In genomic region chr5:138533973-138534941, GRCh38 we compare ENCODE assay signal across 1 cellular context.
TF ChIP-seq lines count a peak whose summit lies in the region.

No MANE protein-coding gene starts in this region.

TF ChIP-seq in HepG2, 621 proteins besides CTCF, POLR2A, EP300 and RAD21 (continued from another document and continues in another):
- TF ChIP-seq, protein P1, sequence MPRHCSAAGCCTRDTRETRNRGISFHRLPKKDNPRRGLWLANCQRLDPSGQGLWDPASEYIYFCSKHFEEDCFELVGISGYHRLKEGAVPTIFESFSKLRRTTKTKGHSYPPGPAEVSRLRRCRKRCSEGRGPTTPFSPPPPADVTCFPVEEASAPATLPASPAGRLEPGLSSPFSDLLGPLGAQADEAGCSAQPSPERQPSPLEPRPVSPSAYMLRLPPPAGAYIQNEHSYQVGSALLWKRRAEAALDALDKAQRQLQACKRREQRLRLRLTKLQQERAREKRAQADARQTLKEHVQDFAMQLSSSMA (CRISPR knock-in tag; IDR thresholded peaks at IDR 0.05) = no peak
- no peak for TF ChIP-seq SMAD9 (CRISPR knock-in tag; IDR thresholded peaks at IDR 0.05)
- no peak for TF ChIP-seq TRIM24 (CRISPR knock-in tag; IDR thresholded peaks at IDR 0.05)
- no peak for TF ChIP-seq KLF11 (CRISPR knock-in tag; IDR thresholded peaks at IDR 0.05)
- TF ChIP-seq ZNF205 (CRISPR knock-in tag; IDR thresholded peaks at IDR 0.05) = no peak
- TF ChIP-seq GFI1 (CRISPR knock-in tag; IDR thresholded peaks at IDR 0.05; ENCODE audit: borderline replicate concordance) = peak; percentile 23; the same call in 1 of the 2 replicates
- no peak for TF ChIP-seq NR1H2 (CRISPR knock-in tag; IDR thresholded peaks at IDR 0.05; ENCODE audit: borderline replicate concordance, low read depth)
- no peak for TF ChIP-seq MXD3 (CRISPR knock-in tag; IDR thresholded peaks at IDR 0.05)
- no peak for TF ChIP-seq ZSCAN5A (CRISPR knock-in tag; IDR thresholded peaks at IDR 0.05; ENCODE audit: borderline replicate concordance)
- no peak for TF ChIP-seq REST (IDR thresholded peaks at IDR 0.05; ENCODE audit: borderline replicate concordance in 1 of 2, low read depth in 1 of 2, low read length in 2 of 2)
- TF ChIP-seq, protein P2, sequence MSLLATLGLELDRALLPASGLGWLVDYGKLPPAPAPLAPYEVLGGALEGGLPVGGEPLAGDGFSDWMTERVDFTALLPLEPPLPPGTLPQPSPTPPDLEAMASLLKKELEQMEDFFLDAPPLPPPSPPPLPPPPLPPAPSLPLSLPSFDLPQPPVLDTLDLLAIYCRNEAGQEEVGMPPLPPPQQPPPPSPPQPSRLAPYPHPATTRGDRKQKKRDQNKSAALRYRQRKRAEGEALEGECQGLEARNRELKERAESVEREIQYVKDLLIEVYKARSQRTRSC (CRISPR knock-in tag; IDR thresholded peaks at IDR 0.05; ENCODE audit: low read depth) = no peak
- no peak for TF ChIP-seq HDAC6 (IDR thresholded peaks at IDR 0.05; ENCODE audit: low read depth, low read length)
- no peak for TF ChIP-seq ATRX (CRISPR knock-in tag; IDR thresholded peaks at IDR 0.05; ENCODE audit: borderline replicate concordance)
- TF ChIP-seq HOXA3 (CRISPR knock-in tag; IDR thresholded peaks at IDR 0.05) = no peak
- 0 out of 2 replicates have a peak, but pooled peaks have one; percentile 14 for TF ChIP-seq ZNF331 (CRISPR knock-in tag; IDR thresholded peaks at IDR 0.05)
- TF ChIP-seq ZNF792 (CRISPR knock-in tag; IDR thresholded peaks at IDR 0.05) = no peak
- no peak for TF ChIP-seq ZNF3 (CRISPR knock-in tag; IDR thresholded peaks at IDR 0.05)
- TF ChIP-seq SAP130 (CRISPR knock-in tag; IDR thresholded peaks at IDR 0.05; ENCODE audit: low read depth) = peak; percentile 59; the same call in 1 of the 2 replicates
- TF ChIP-seq THAP8 (CRISPR knock-in tag; IDR thresholded peaks at IDR 0.05; ENCODE audit: borderline replicate concordance) = no peak
- TF ChIP-seq TAF1 (CRISPR knock-in tag; IDR thresholded peaks at IDR 0.05) = no peak
- TF ChIP-seq FUBP1 (CRISPR knock-in tag; IDR thresholded peaks at IDR 0.05; ENCODE audit: borderline replicate concordance) = no peak
- no peak for TF ChIP-seq RNF219 (CRISPR knock-in tag; IDR thresholded peaks at IDR 0.05)
- TF ChIP-seq ZNF780A (CRISPR knock-in tag; IDR thresholded peaks at IDR 0.05) = no peak
- no peak for TF ChIP-seq ZFP41 (CRISPR knock-in tag; IDR thresholded peaks at IDR 0.05; ENCODE audit: borderline replicate concordance)
- no peak for TF ChIP-seq ZNF83 (CRISPR knock-in tag; IDR thresholded peaks at IDR 0.05; ENCODE audit: borderline replicate concordance)
- peak; percentile 57; the same call in 1 of the 2 replicates for TF ChIP-seq MED1 (CRISPR knock-in tag; IDR thresholded peaks at IDR 0.05)
- no peak for TF ChIP-seq ZNF232 (CRISPR knock-in tag; IDR thresholded peaks at IDR 0.05; ENCODE audit: borderline replicate concordance)
- no peak for TF ChIP-seq ZNF766 (CRISPR knock-in tag; IDR thresholded peaks at IDR 0.05; ENCODE audit: borderline replicate concordance)
- peak; percentile 85 for TF ChIP-seq PAXIP1 (CRISPR knock-in tag; conservative IDR thresholded peaks at IDR 0.05)
- no peak for TF ChIP-seq REXO4 (CRISPR knock-in tag; IDR thresholded peaks at IDR 0.05; ENCODE audit: borderline replicate concordance)
- TF ChIP-seq ZNF10 (CRISPR knock-in tag; IDR thresholded peaks at IDR 0.05; ENCODE audit: borderline replicate concordance, low read depth) = no peak
- TF ChIP-seq ZNF558 (CRISPR knock-in tag; IDR thresholded peaks at IDR 0.05; ENCODE audit: borderline replicate concordance) = no peak
- TF ChIP-seq ZNF563 (CRISPR knock-in tag; IDR thresholded peaks at IDR 0.05) = no peak
- no peak for TF ChIP-seq MAFK (conservative IDR thresholded peaks at IDR 0.05 in 1 of 2, IDR thresholded peaks at IDR 0.05 in 1 of 2; ENCODE audit: low read length in 2 of 2)
- peak; percentile 64; the same call in 1 of the 2 replicates for TF ChIP-seq RBFOX2 (IDR thresholded peaks at IDR 0.05; ENCODE audit: low read depth, low read length)
- TF ChIP-seq BHLHE40 (IDR thresholded peaks at IDR 0.05; ENCODE audit: low read length) = no peak
- peak; percentile 48; the same call in 1 of the 2 replicates for TF ChIP-seq GATAD2A (CRISPR knock-in tag; IDR thresholded peaks at IDR 0.05)
- TF ChIP-seq ZNF282 (IDR thresholded peaks at IDR 0.05; ENCODE audit: partially characterized antibody) = no peak
- TF ChIP-seq, protein P3, sequence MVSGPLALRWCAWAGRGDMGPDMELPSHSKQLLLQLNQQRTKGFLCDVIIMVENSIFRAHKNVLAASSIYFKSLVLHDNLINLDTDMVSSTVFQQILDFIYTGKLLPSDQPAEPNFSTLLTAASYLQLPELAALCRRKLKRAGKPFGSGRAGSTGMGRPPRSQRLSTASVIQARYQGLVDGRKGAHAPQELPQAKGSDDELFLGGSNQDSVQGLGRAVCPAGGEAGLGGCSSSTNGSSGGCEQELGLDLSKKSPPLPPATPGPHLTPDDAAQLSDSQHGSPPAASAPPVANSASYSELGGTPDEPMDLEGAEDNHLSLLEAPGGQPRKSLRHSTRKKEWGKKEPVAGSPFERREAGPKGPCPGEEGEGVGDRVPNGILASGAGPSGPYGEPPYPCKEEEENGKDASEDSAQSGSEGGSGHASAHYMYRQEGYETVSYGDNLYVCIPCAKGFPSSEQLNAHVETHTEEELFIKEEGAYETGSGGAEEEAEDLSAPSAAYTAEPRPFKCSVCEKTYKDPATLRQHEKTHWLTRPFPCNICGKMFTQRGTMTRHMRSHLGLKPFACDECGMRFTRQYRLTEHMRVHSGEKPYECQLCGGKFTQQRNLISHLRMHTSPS (CRISPR knock-in tag; IDR thresholded peaks at IDR 0.05; ENCODE audit: low read depth) = no peak
- no peak for TF ChIP-seq JUN (CRISPR knock-in tag; IDR thresholded peaks at IDR 0.05)
- no peak for TF ChIP-seq ZNF776 (CRISPR knock-in tag; IDR thresholded peaks at IDR 0.05)
- TF ChIP-seq, protein P4, sequence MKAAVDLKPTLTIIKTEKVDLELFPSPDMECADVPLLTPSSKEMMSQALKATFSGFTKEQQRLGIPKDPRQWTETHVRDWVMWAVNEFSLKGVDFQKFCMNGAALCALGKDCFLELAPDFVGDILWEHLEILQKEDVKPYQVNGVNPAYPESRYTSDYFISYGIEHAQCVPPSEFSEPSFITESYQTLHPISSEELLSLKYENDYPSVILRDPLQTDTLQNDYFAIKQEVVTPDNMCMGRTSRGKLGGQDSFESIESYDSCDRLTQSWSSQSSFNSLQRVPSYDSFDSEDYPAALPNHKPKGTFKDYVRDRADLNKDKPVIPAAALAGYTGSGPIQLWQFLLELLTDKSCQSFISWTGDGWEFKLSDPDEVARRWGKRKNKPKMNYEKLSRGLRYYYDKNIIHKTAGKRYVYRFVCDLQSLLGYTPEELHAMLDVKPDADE (CRISPR knock-in tag; IDR thresholded peaks at IDR 0.05) = no peak
- no peak for TF ChIP-seq KLF13 (CRISPR knock-in tag; IDR thresholded peaks at IDR 0.05)
- no peak for TF ChIP-seq ZFAT (CRISPR knock-in tag; conservative IDR thresholded peaks at IDR 0.05)
- no peak for TF ChIP-seq RNF2 (conservative IDR thresholded peaks at IDR 0.05; ENCODE audit: low read depth)
- TF ChIP-seq ZNF839 (CRISPR knock-in tag; IDR thresholded peaks at IDR 0.05; ENCODE audit: borderline replicate concordance) = no peak
- TF ChIP-seq HNRNPUL1 (IDR thresholded peaks at IDR 0.05; ENCODE audit: low read depth, low read length) = no peak
- TF ChIP-seq PCBP1 (IDR thresholded peaks at IDR 0.05; ENCODE audit: borderline replicate concordance, low read depth, low read length) = no peak
- TF ChIP-seq KAT7 (CRISPR knock-in tag; IDR thresholded peaks at IDR 0.05; ENCODE audit: borderline replicate concordance) = no peak
- TF ChIP-seq ZNF430 (CRISPR knock-in tag; IDR thresholded peaks at IDR 0.05) = no peak
